In genomic region chr12:89721291-89721987, GRCh38 we compare ENCODE assay signal across 10 cellular contexts. TPM values are rescaled to one million over a fixed set of nuclear protein-coding genes. Genes with fewer than 3 reads are reported as not detected.
DNase-seq lines count a peak whose midpoint lies in the region; ATAC-seq and TF ChIP-seq lines count a peak whose summit lies in the region.
"Had no signal": no experiment of that assay in that cellular context is flagged by ENCODE, and none has a peak within 500 bp of the region (broad histone marks: within the 10 kb centered on the region; RNA-seq: fewer than 3 reads in every experiment).

No MANE protein-coding gene starts in this region.

- peak; percentile 97 for ATAC-seq in GM21447 (IDR thresholded peaks at IDR 0.05; ENCODE audit: unreplicated experiment)
- peak; percentile 87 for ATAC-seq in HG03196 (IDR thresholded peaks at IDR 0.05; ENCODE audit: unreplicated experiment)
- ATAC-seq in activated B cell treated with CpG ODN at 0.5 μM for 24 hours (ENCODE audit: low read depth), result peak; percentile 86

- H3K27me3 Mint-ChIP-seq in activated B cell treated with CpG ODN at 0.5 μM for 24 hours, result no peaks in the 10 kb centered on the region
- H3K27me3 Mint-ChIP-seq: CD4-positive, alpha-beta T cell had no signal

- peaks cover 39% of the 10 kb centered on the region for H3K4me1 Mint-ChIP-seq in activated B cell treated with CpG ODN at 0.5 μM for 24 hours

- no peak overlapping the region for H3K18ac ChIP-seq in neuronal stem cell (ENCODE audit: low read length)

- no peak overlapping the region for H3K27ac ChIP-seq in neuronal stem cell (replicated peaks; ENCODE audit: low read length)

- no peak overlapping the region for H3K23ac ChIP-seq in neuronal stem cell (ENCODE audit: low read depth, low read length, poor library complexity)

- H2BK12ac ChIP-seq in neuronal stem cell (ENCODE audit: low read length), result no peak overlapping the region

- H2BK5ac ChIP-seq in neuronal stem cell (ENCODE audit: low read length), result no peak overlapping the region

- H4K8ac ChIP-seq in neuronal stem cell (ENCODE audit: low read depth, low read length), result no peak overlapping the region

- no peak overlapping the region for H2BK15ac ChIP-seq in neuronal stem cell (ENCODE audit: low read length)

- WGBS in neuronal stem cell (ENCODE audit: extremely low coverage in 2 of 2, insufficient read length in 2 of 2, insufficient replicate concordance in 1 of 2), 2 donors, result no CpG with 5 or more reads among the region's 8 CpGs

- H3K9ac ChIP-seq in neuronal stem cell (ENCODE audit: low read depth, low read length, poor library complexity), result no peak overlapping the region

- no peak overlapping the region for H3K4me2 ChIP-seq in neuronal stem cell (ENCODE audit: insufficient read depth, low read length, poor library complexity, severe bottlenecking)

- H2BK120ac ChIP-seq in neuronal stem cell (ENCODE audit: low read depth, low read length), result no peak overlapping the region

- no peak overlapping the region for H3K14ac ChIP-seq in neuronal stem cell (ENCODE audit: low read length)

- TF ChIP-seq CTCF in GM13977 (IDR thresholded peaks at IDR 0.05; ENCODE audit: extremely low read depth, insufficient read depth, missing control alignments) (no peak), activated B cell treated with CpG ODN at 0.5 μM for 24 hours (IDR thresholded peaks at IDR 0.05) (no peak)

- H3K4me1 ChIP-seq in neuronal stem cell (ENCODE audit: control insufficient read depth in 2 of 2, insufficient read depth in 1 of 2, low read depth in 1 of 2, low read length in 2 of 2), result no peaks in the 10 kb centered on the region

- CTCF ChIA-PET in activated B cell treated with CpG ODN at 0.5 μM for 24 hours (lab: Charles Lee), result no interaction called here

- no peak overlapping the region for H2AK5ac ChIP-seq in neuronal stem cell (ENCODE audit: low read depth, low read length)

- H4K91ac ChIP-seq in neuronal stem cell (ENCODE audit: low read depth, low read length, poor library complexity), result no peak overlapping the region

- no peaks in the 10 kb centered on the region for H3K36me3 ChIP-seq in neuronal stem cell (replicated peaks in 1 of 2; ENCODE audit: control insufficient read depth in 2 of 2, insufficient read depth in 2 of 2, low read length in 2 of 2)

- DNase-seq in GM13977 (ENCODE audit: low spot score) (peak; percentile 66), activated B cell treated with CpG ODN at 0.5 μM for 24 hours (no peak), neuronal stem cell (ENCODE audit: low spot score) (no peak), G401 (ENCODE audit: low spot score) (no peak), NCI-H146 (lab: John Stamatoyannopoulos, UW) (no peak)
- no peak for DNase-seq in activated CD8-positive, alpha-beta memory T cell treated with anti-CD3 and anti-CD28 coated beads, Interleukin-2, amount 50 U/mL, for 4 hours
- DNase-seq: CD4-positive, alpha-beta T cell; NCI-H82 had no signal

- H3K9me3 ChIP-seq in neuronal stem cell (replicated peaks in 1 of 2; ENCODE audit: control insufficient read depth in 2 of 2, insufficient read depth in 1 of 2, low read depth in 1 of 2, low read length in 2 of 2), result no peaks in the 10 kb centered on the region

- H3K4me3 Mint-ChIP-seq in activated B cell treated with CpG ODN at 0.5 μM for 24 hours, result peak overlapping the region; percentile 72
- H3K4me3 Mint-ChIP-seq: CD4-positive, alpha-beta T cell had no signal

- H3K79me1 ChIP-seq in neuronal stem cell (ENCODE audit: low read depth, low read length), result no peaks in the 10 kb centered on the region

- peaks cover 2% of the 10 kb centered on the region for H3K9me3 Mint-ChIP-seq in activated B cell treated with CpG ODN at 0.5 μM for 24 hours
- H3K9me3 Mint-ChIP-seq: CD4-positive, alpha-beta T cell had no signal

- H3K36me3 Mint-ChIP-seq in activated B cell treated with CpG ODN at 0.5 μM for 24 hours (ENCODE audit: low read depth), result peaks cover 5% of the 10 kb centered on the region

- no peak overlapping the region for H2AFZ ChIP-seq in neuronal stem cell (ENCODE audit: low read length)

- H3K27ac Mint-ChIP-seq in activated B cell treated with CpG ODN at 0.5 μM for 24 hours, result peak overlapping the region; percentile 95
- H3K27ac Mint-ChIP-seq: CD4-positive, alpha-beta T cell had no signal

- intact Hi-C loops in activated B cell treated with CpG ODN at 0.5 μM for 24 hours (cut with micrococcal nuclease), result loop anchor here (1.0 to 2.0 kb wide), 4 partner anchors 12 to 229 kb away; no protein-coding TSS in a partner anchor

- no peak overlapping the region for H3K4ac ChIP-seq in neuronal stem cell (ENCODE audit: low read length)

- in situ Hi-C loops in GM13977 (cut with MboI; ENCODE audit: low pct_unique_long_range_greater_than_20kb, low sequenced_read_pairs, unreplicated experiment), result no loop called here
- in situ Hi-C loops in G401 (cut with HindIII; ENCODE audit: low sequenced_read_pairs), result no loop called here

- POLR2A ChIA-PET in activated B cell treated with CpG ODN at 0.5 μM for 24 hours (lab: Charles Lee), result interaction anchor here (0.6 to 2.8 kb wide), 4 partner anchors 12 to 163 kb away, joined by 3 to 39 read pairs (median 4); partner anchors contain the start of gene ATP2B1

- no peaks in the 10 kb centered on the region for H3K27me3 ChIP-seq in neuronal stem cell (ENCODE audit: control insufficient read depth in 3 of 3, insufficient read depth in 3 of 3, low read depth in 1 of 3, low read length in 3 of 3)

- H3K4me3 ChIP-seq in neuronal stem cell (ENCODE audit: low read length in 2 of 2), result no peak overlapping the region

RNA-seq across cellular contexts. Expression of gene ATP2B1, which starts 12.8 kb away (rescaled TPM):
- total RNA-seq in activated B cell treated with CpG ODN at 0.5 μM for 24 hours, result 110 and 136 TPM in 2 replicates
- polyA plus RNA-seq in neuronal stem cell (2013, experiment 1 of 2), result 35.7 TPM
- 39.7 TPM for polyA plus RNA-seq in neuronal stem cell (2013, experiment 2 of 2)
- total RNA-seq in G401 (2014; rRNA removed; shearing (Covaris generic)), result 9.0 and 12.7 TPM in 2 replicates
